In the genomic region with DNA sequence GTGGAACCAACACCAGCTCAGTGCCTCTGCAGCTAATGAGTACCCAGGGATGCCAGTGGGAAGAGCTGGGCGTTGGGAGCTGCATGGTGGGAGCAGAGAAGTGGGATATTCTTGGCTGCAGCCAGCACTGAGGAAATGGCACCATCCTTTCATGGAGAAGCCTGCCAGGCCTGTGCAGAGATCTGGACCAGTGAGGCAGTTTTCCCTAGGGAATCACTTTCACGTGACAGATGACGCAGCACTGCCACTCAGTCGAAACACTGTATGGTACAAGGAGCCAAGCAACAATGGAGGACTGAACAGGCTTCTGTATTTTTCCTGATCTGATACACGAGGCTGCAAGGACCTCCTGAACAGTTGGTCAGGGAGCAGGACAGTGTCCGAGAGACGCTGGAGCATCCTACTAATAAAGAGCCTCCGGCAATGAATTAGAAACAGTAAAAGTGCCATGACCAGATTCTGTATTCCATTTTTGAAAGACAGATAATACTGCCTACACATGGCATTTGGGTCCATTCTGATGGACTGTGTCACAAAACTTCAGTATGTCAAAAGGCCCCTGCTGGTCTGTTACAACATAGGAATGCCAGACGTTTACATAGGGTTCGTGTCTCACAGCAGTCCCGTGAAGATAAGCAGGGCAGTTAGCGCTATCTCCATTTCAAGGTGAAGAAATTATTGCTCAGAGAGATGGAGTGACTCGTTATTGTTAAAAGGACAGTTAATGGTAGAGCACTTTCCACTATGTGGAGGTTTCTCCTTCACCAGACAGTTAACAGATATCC, we compare ENCODE assay signal across 22 cellular contexts. TPM values are rescaled to one million over a fixed set of nuclear protein-coding genes. Genes with fewer than 3 reads are reported as not detected.
DNase-seq lines count a peak whose midpoint lies in the region; FAIRE-seq lines count a peak whose summit lies in the region.
"Had no signal": no experiment of that assay in that cellular context is flagged by ENCODE, and none has a peak within 500 bp of the region (broad histone marks: within the 10 kb centered on the region; RNA-seq: fewer than 3 reads in every experiment).

No MANE protein-coding gene starts in this region.

- FAIRE-seq in RCC 7860 (lab: Jason Lieb, UNC) = no peak
- FAIRE-seq: D721Med, GM12878, GM18507 had no signal

- no peak overlapping the region for H2BK15ac ChIP-seq in mesendoderm (replicated peaks; ENCODE audit: low read depth)

- no peaks in the 10 kb centered on the region for H3K27me3 ChIP-seq in mesendoderm (ENCODE audit: insufficient read depth, low read length, poor library complexity)
- H3K27me3 ChIP-seq: Peyer's patch had no signal

- H2AK5ac ChIP-seq in mesendoderm (ENCODE audit: low read length) = no peak overlapping the region

- DNase-seq in DMS 273 (lab: John Stamatoyannopoulos, UW; ENCODE audit: unreplicated experiment) (peak; percentile 7), DMS 273 treated with DMSO at 0.1 percent for 48 hours (lab: John Stamatoyannopoulos, UW) (no peak), M059J (ENCODE audit: low read depth) (peak; percentile 2), amniotic epithelial cell (ENCODE audit: low read depth) (peak; percentile 43), mesendoderm (peak; percentile 62), DMS53 treated with DMSO at 0.1 percent for 48 hours (lab: John Stamatoyannopoulos, UW; ENCODE audit: unreplicated experiment) (no peak), RCC 7860 (ENCODE audit: low spot score) (no peak), medulla oblongata (ENCODE audit: extremely low spot score) (no peak)
- DNase-seq: CD4-positive, alpha-beta memory T cell; GDM1; GM23248; HCEC 1CT; KG1; NCI-H1105; NCI-H1694; NCI-H510A treated with DMSO at 0.1 percent for 48 hours; Peyer's patch; SHP77 treated with DMSO at 0.1 percent for 48 hours had no signal

- H3K18ac ChIP-seq in mesendoderm (ENCODE audit: low read length) = no peak overlapping the region

- no peak overlapping the region for H3K56ac ChIP-seq in mesendoderm (ENCODE audit: low read length)

- H4K8ac ChIP-seq in mesendoderm (ENCODE audit: low read depth, low read length) = no peak overlapping the region

- H2BK120ac ChIP-seq in mesendoderm (ENCODE audit: low read depth, low read length) = no peak overlapping the region

- H2BK5ac ChIP-seq in mesendoderm (ENCODE audit: low read length) = no peak overlapping the region

- no peak overlapping the region for H3K4ac ChIP-seq in mesendoderm (ENCODE audit: low read depth, low read length)

- no peak overlapping the region for H3K4me3 ChIP-seq in mesendoderm (ENCODE audit: low read length)
- H3K4me3 ChIP-seq: GM12878, GM23248, Peyer's patch had no signal

- H3K23ac ChIP-seq in mesendoderm (ENCODE audit: low read length) = no peak overlapping the region

- H3K9ac ChIP-seq in mesendoderm (ENCODE audit: low read length) = no peak overlapping the region
- H3K9ac ChIP-seq: GM23248 had no signal

- H3K4me1 ChIP-seq in mesendoderm (ENCODE audit: control insufficient read depth, low read depth, low read length) = no peaks in the 10 kb centered on the region
- H3K4me1 ChIP-seq: Peyer's patch had no signal

- H3K36me3 ChIP-seq in mesendoderm (ENCODE audit: control insufficient read depth, insufficient read depth, low read length) = no peaks in the 10 kb centered on the region
- H3K36me3 ChIP-seq: Peyer's patch had no signal

- H3K79me2 ChIP-seq in mesendoderm (ENCODE audit: control insufficient read depth, insufficient read depth, low read length) = no peaks in the 10 kb centered on the region

- no peak overlapping the region for H3K27ac ChIP-seq in mesendoderm (ENCODE audit: low read depth, low read length)
- H3K27ac ChIP-seq: 22Rv1, GM23248, Peyer's patch had no signal

- no CpG with 5 or more reads among the region's 13 CpGs for WGBS in mesendoderm (ENCODE audit: extremely low coverage, insufficient coverage, low lambda C conversion rate)

- no peak overlapping the region for H4K5ac ChIP-seq in mesendoderm (ENCODE audit: low read length)

- no peaks in the 10 kb centered on the region for H3K79me1 ChIP-seq in mesendoderm (ENCODE audit: low read length)

- no peak overlapping the region for H3K4me2 ChIP-seq in mesendoderm (ENCODE audit: low read length)

RNA-seq across cellular contexts. Expression of gene LMO4, which starts 44.0 kb away (rescaled TPM):
- 87.1 and 103 TPM in 2 replicates for total RNA-seq in M059J (2014; rRNA removed; shearing (Covaris generic))
- 68.6 TPM for polyA plus RNA-seq in mesendoderm (2013, experiment 1 of 2)
- polyA plus RNA-seq in mesendoderm (2013, experiment 2 of 2) = 70.1 TPM

Comparison
In these comparisons a context has a peak if more than half of its experiments do, and no peak if none do; other contexts are left out.
1. DNase-seq: peak in DMS 273 (single experiment), M059J (single experiment), amniotic epithelial cell (single experiment) and mesendoderm (single experiment); none in DMS 273 treated with DMSO at 0.1 percent for 48 hours (single experiment), DMS53 treated with DMSO at 0.1 percent for 48 hours (single experiment), RCC 7860 (single experiment) and medulla oblongata (single experiment).